ENCODE assay signal across 2 cellular contexts in genomic region chr13:90769387-90769786, GRCh38.
TF ChIP-seq lines count a peak whose summit lies in the region.

No MANE protein-coding gene starts in this region.

TF ChIP-seq in K562, 482 proteins besides CTCF, POLR2A, EP300 and RAD21 (continues in another document):
- TF ChIP-seq TRIM25 (IDR thresholded peaks at IDR 0.05; ENCODE audit: borderline replicate concordance): no peak
- TF ChIP-seq ETV6 (IDR thresholded peaks at IDR 0.05; ENCODE audit: borderline replicate concordance in 1 of 2, low read depth in 2 of 2, low read length in 1 of 2): no peak
- no peak for TF ChIP-seq ETV6 (CRISPR knock-in tag; IDR thresholded peaks at IDR 0.05; ENCODE audit: borderline replicate concordance)
- no peak for TF ChIP-seq ZBTB43 (CRISPR knock-in tag; IDR thresholded peaks at IDR 0.05)
- TF ChIP-seq HCFC1 (IDR thresholded peaks at IDR 0.05; ENCODE audit: low read depth, low read length): no peak
- TF ChIP-seq FOXK1 (CRISPR knock-in tag; IDR thresholded peaks at IDR 0.05; ENCODE audit: borderline replicate concordance): no peak
- no peak for TF ChIP-seq ZNF699 (CRISPR knock-in tag; IDR thresholded peaks at IDR 0.05; ENCODE audit: insufficient replicate concordance)
- TF ChIP-seq NR1H2 (CRISPR knock-in tag; IDR thresholded peaks at IDR 0.05): no peak
- TF ChIP-seq MTA1 (IDR thresholded peaks at IDR 0.05; ENCODE audit: borderline replicate concordance): no peak
- no peak for TF ChIP-seq ZNF830 (CRISPR knock-in tag; IDR thresholded peaks at IDR 0.05)
- no peak for TF ChIP-seq SREBF2 (CRISPR knock-in tag; IDR thresholded peaks at IDR 0.05)
- no peak for TF ChIP-seq NONO (IDR thresholded peaks at IDR 0.05; ENCODE audit: low read depth in 2 of 2, low read length in 1 of 2)
- TF ChIP-seq HNRNPLL (IDR thresholded peaks at IDR 0.05; ENCODE audit: low read depth, low read length, poor library complexity, severe bottlenecking): no peak
- no peak for TF ChIP-seq POU5F1 (IDR thresholded peaks at IDR 0.05; ENCODE audit: borderline replicate concordance, low read depth, low read length, partially characterized antibody)
- peak; percentile 55; the same call in 1 of the 2 replicates for TF ChIP-seq MCM3 (IDR thresholded peaks at IDR 0.05)
- peak; percentile 10 for TF ChIP-seq PRDM10 (IDR thresholded peaks at IDR 0.05; ENCODE audit: partially characterized antibody)
- TF ChIP-seq ZNF639 (CRISPR knock-in tag; conservative IDR thresholded peaks at IDR 0.05 in 1 of 2, IDR thresholded peaks at IDR 0.05 in 1 of 2): 0 out of 4 replicates have a peak, but pooled peaks of 1 of the 2 experiments have one; percentile 8
- no peak for TF ChIP-seq ESRRB (CRISPR knock-in tag; IDR thresholded peaks at IDR 0.05; ENCODE audit: borderline replicate concordance)
- TF ChIP-seq ZNF121 (CRISPR knock-in tag; conservative IDR thresholded peaks at IDR 0.05): 0 out of 2 replicates have a peak, but pooled peaks have one; percentile 30

TF ChIP-seq in H1, 55 proteins besides CTCF, POLR2A, EP300 and RAD21:
- TF ChIP-seq GABPA (IDR thresholded peaks at IDR 0.05; ENCODE audit: borderline replicate concordance, insufficient read depth, low read length): no peak
- TF ChIP-seq EZH2 (IDR thresholded peaks at IDR 0.05; ENCODE audit: low read depth, low read length, severe bottlenecking): no peak
- no peak for TF ChIP-seq CHD1 (IDR thresholded peaks at IDR 0.05; ENCODE audit: low read depth, low read length)
- no peak for TF ChIP-seq ATF2 (IDR thresholded peaks at IDR 0.05; ENCODE audit: low read length)
